21 cellular contexts compared by ENCODE assay signal in genomic region chr9:94096819-94097577, GRCh38. TPM values are rescaled to one million over a fixed set of nuclear protein-coding genes. Genes with fewer than 3 reads are reported as not detected.
A peak's percentile ranks its signal among the peaks of the same experiment; 100 is the strongest.
DNase-seq lines count a peak whose midpoint lies in the region; ATAC-seq, FAIRE-seq and TF ChIP-seq lines count a peak whose summit lies in the region.
"Had no signal": no experiment of that assay in that cellular context is flagged by ENCODE, and none has a peak within 500 bp of the region (broad histone marks: within the 10 kb centered on the region; RNA-seq: fewer than 3 reads in every experiment).

No MANE protein-coding gene starts in this region.

- no peak overlapping the region for H3K9ac ChIP-seq in H9 (ENCODE audit: extremely low read depth, insufficient read length, low read length)

- no peak overlapping the region for H4K8ac ChIP-seq in H9 (replicated peaks; ENCODE audit: insufficient read length, low read depth, low read length)

- H4K5ac ChIP-seq in H9 (ENCODE audit: insufficient read length, low read depth, low read length) = no peak overlapping the region

- WGBS in pancreas, 2 donors = 92 to 93% methylated on average over 9 of the region's 9 CpGs
- WGBS in H9 (ENCODE audit: extremely low coverage, insufficient read length, low lambda C conversion rate) = no CpG with 5 or more reads among the region's 9 CpGs

- POLR2A ChIA-PET in AG04450 (lab: Yijun Ruan, JAX) = interaction anchor here (1.0 to 1.5 kb wide), 4 partner anchors 12 to 70 kb away, joined by 4 to 12 read pairs (median 6); no protein-coding TSS in a partner anchor
- POLR2A ChIA-PET in activated CD8-positive, alpha-beta T cell treated with anti-CD3 and anti-CD28 coated beads, Interleukin-2, amount 10 ng/mL, durations not matched to agents 7 days and 5 days (lab: Charles Lee) = interaction anchor here (0.9 kb wide), 1 partner anchor 8 kb away, joined by 11 read pairs; no protein-coding TSS in a partner anchor

- no peaks in the 10 kb centered on the region for H3K9me3 ChIP-seq in AG04450 (ENCODE audit: control insufficient read depth, insufficient read depth, low read length)
- no peaks in the 10 kb centered on the region for H3K9me3 ChIP-seq in pancreas
- no peaks in the 10 kb centered on the region for H3K9me3 ChIP-seq in H9 (ENCODE audit: control insufficient read depth, low read depth, low read length)
- H3K9me3 ChIP-seq: Caco-2, heart right ventricle, suprapubic skin had no signal

- H3K79me2 ChIP-seq in H9 (ENCODE audit: insufficient read depth, low read length) = no peaks in the 10 kb centered on the region

- no peaks in the 10 kb centered on the region for H3K9me3 Mint-ChIP-seq in activated CD8-positive, alpha-beta T cell treated with anti-CD3 and anti-CD28 coated beads, Interleukin-2, amount 10 ng/mL, durations not matched to agents 7 days and 5 days (ENCODE audit: insufficient read depth)
- H3K9me3 Mint-ChIP-seq in H9 = peaks cover 0 to 6% of the 10 kb centered on the region in 2 experiments; a peak in 1 of 5 replicates
- H3K9me3 Mint-ChIP-seq: neural crest cell had no signal

- H2AFZ ChIP-seq in H9 (ENCODE audit: low read length) = no peak overlapping the region
- H2AFZ ChIP-seq: PC-9 had no signal

- TF ChIP-seq CTCF in AG04450 (IDR thresholded peaks at IDR 0.05; ENCODE audit: low read depth, low read length) = no peak
- no peak for TF ChIP-seq CTCF in pancreas (IDR thresholded peaks at IDR 0.05)
- no peak for TF ChIP-seq CTCF in H9 (conservative IDR thresholded peaks at IDR 0.05)

- no peak overlapping the region for H3K14ac ChIP-seq in H9 (ENCODE audit: insufficient read depth, low read length)

- peak overlapping the region; percentile 8 for H3K27ac Mint-ChIP-seq in activated CD8-positive, alpha-beta T cell treated with anti-CD3 and anti-CD28 coated beads, Interleukin-2, amount 10 ng/mL, durations not matched to agents 7 days and 5 days
- H3K27ac Mint-ChIP-seq in H9 = no peak overlapping the region

- H3K4me1 Mint-ChIP-seq in activated CD8-positive, alpha-beta T cell treated with anti-CD3 and anti-CD28 coated beads, Interleukin-2, amount 10 ng/mL, durations not matched to agents 7 days and 5 days (ENCODE audit: low read depth) = peaks cover 11% of the 10 kb centered on the region
- peaks cover 19 to 22% of the 10 kb centered on the region in 2 experiments for H3K4me1 Mint-ChIP-seq in H9

- no peak for ATAC-seq in activated CD8-positive, alpha-beta T cell treated with anti-CD3 and anti-CD28 coated beads, Interleukin-2, amount 10 ng/mL, durations not matched to agents 7 days and 5 days
- ATAC-seq in pancreas = no peak
- no peak for ATAC-seq in GM21717 (IDR thresholded peaks at IDR 0.05; ENCODE audit: unreplicated experiment)

- intact Hi-C loops in pancreas (cut with DNase I) = no loop called here

- H2BK12ac ChIP-seq in H9 (ENCODE audit: insufficient read length, low read depth, low read length) = no peak overlapping the region

- H2BK5ac ChIP-seq in H9 (ENCODE audit: insufficient read length, low read length) = no peak overlapping the region

- H2BK120ac ChIP-seq in H9 (ENCODE audit: low read depth, low read length, poor library complexity, severe bottlenecking) = no peak overlapping the region

- no peaks in the 10 kb centered on the region for H3K4me1 ChIP-seq in pancreas
- no peaks in the 10 kb centered on the region for H3K4me1 ChIP-seq in H9 (ENCODE audit: insufficient read depth, low read length)
- H3K4me1 ChIP-seq: Caco-2, heart right ventricle had no signal

- CTCF ChIA-PET in AG04450 (lab: Charles Lee) = interaction anchor here (0.8 to 1.2 kb wide), 3 partner anchors 31 to 83 kb away, joined by 3 to 4 read pairs (median 4); no protein-coding TSS in a partner anchor
- CTCF ChIA-PET in activated CD8-positive, alpha-beta T cell treated with anti-CD3 and anti-CD28 coated beads, Interleukin-2, amount 10 ng/mL, durations not matched to agents 7 days and 5 days (lab: Charles Lee) = no interaction called here

- no peak overlapping the region for H2BK20ac ChIP-seq in H9 (ENCODE audit: low read depth, low read length, poor library complexity, severe bottlenecking)

- peak overlapping the region; percentile 57 for H3K27ac ChIP-seq in AG04450 (ENCODE audit: low read depth, low read length)
- no peak overlapping the region for H3K27ac ChIP-seq in pancreas
- no peak overlapping the region for H3K27ac ChIP-seq in H9 (ENCODE audit: insufficient read length, low read depth, low read length)
- H3K27ac ChIP-seq: heart right ventricle, PC-9, suprapubic skin, VCaP had no signal

- H3K4ac ChIP-seq in H9 (ENCODE audit: low read depth, low read length) = no peak overlapping the region

- no peak overlapping the region for H3K18ac ChIP-seq in H9 (ENCODE audit: insufficient read length, low read depth, low read length)

- no peaks in the 10 kb centered on the region for H3K23me2 ChIP-seq in H9 (ENCODE audit: insufficient read length, low read depth, low read length, poor library complexity, severe bottlenecking)

- H3K27me3 Mint-ChIP-seq in activated CD8-positive, alpha-beta T cell treated with anti-CD3 and anti-CD28 coated beads, Interleukin-2, amount 10 ng/mL, durations not matched to agents 7 days and 5 days (ENCODE audit: low read depth) = no peaks in the 10 kb centered on the region
- H3K27me3 Mint-ChIP-seq in H9 (ENCODE audit: low read depth) = no peaks in the 10 kb centered on the region

- FAIRE-seq in pancreas (lab: Jason Lieb, UNC) = no peak
- FAIRE-seq: kidney had no signal

- no peaks in the 10 kb centered on the region for H3K36me3 Mint-ChIP-seq in activated CD8-positive, alpha-beta T cell treated with anti-CD3 and anti-CD28 coated beads, Interleukin-2, amount 10 ng/mL, durations not matched to agents 7 days and 5 days (ENCODE audit: low read depth)
- peaks cover 7 to 12% (median 11%) of the 10 kb centered on the region in 3 experiments; a peak in 6 of 7 replicates for H3K36me3 Mint-ChIP-seq in H9 (ENCODE audit: insufficient read depth in 1 of 3, low read depth in 3 of 3)

- no peak overlapping the region for H4K91ac ChIP-seq in H9 (ENCODE audit: insufficient read length, low read depth, low read length)

- no peaks in the 10 kb centered on the region for H3K36me3 ChIP-seq in pancreas

- no peaks in the 10 kb centered on the region for H3K27me3 ChIP-seq in AG04450 (ENCODE audit: control insufficient read depth, insufficient read depth, low read length)
- H3K27me3 ChIP-seq in pancreas = no peaks in the 10 kb centered on the region
- no peaks in the 10 kb centered on the region for H3K27me3 ChIP-seq in H9 (ENCODE audit: insufficient read depth, low read length)
- H3K27me3 ChIP-seq: heart right ventricle, suprapubic skin had no signal

- H3K4me3 ChIP-seq in AG04450 (ENCODE audit: low read depth, low read length) (no peak overlapping the region), pancreas (no peak overlapping the region)
- H3K4me3 ChIP-seq: heart right ventricle, PC-9, suprapubic skin had no signal

- no peak overlapping the region for H3K4me3 Mint-ChIP-seq in activated CD8-positive, alpha-beta T cell treated with anti-CD3 and anti-CD28 coated beads, Interleukin-2, amount 10 ng/mL, durations not matched to agents 7 days and 5 days
- no peak overlapping the region for H3K4me3 Mint-ChIP-seq in H9
- H3K4me3 Mint-ChIP-seq: neural crest cell had no signal

- no peak overlapping the region for H3T11ph ChIP-seq in H9 (ENCODE audit: low read length)

- no peak overlapping the region for H2BK15ac ChIP-seq in H9 (ENCODE audit: low read depth, low read length)

- H3K23ac ChIP-seq in H9 (ENCODE audit: insufficient read length, low read depth, low read length) = no peak overlapping the region

- H4K20me1 ChIP-seq in H9 (ENCODE audit: control insufficient read depth, insufficient read depth, insufficient read length) = no peaks in the 10 kb centered on the region

- H2AK5ac ChIP-seq in H9 (ENCODE audit: insufficient read length, low read length) = no peak overlapping the region

- H3K56ac ChIP-seq in H9 (ENCODE audit: insufficient read length, low read depth, low read length) = no peak overlapping the region

- no peak for DNase-seq in AG04450 (ENCODE audit: low read depth, low spot score)
- DNase-seq in HPDE6-E6E7 (ENCODE audit: extremely low spot score) = peak; percentile 84
- DNase-seq in activated CD8-positive, alpha-beta T cell treated with anti-CD3 and anti-CD28 coated beads, Interleukin-2, amount 10 ng/mL, durations not matched to agents 7 days and 5 days = no peak
- DNase-seq in iris pigment epithelial cell (ENCODE audit: low read depth) = peak; percentile 33
- DNase-seq in pancreas = no peak
- DNase-seq in T-helper 9 cell = no peak
- no peak for DNase-seq in H9
- DNase-seq: activated gamma-delta T cell; Caco-2; GDM1; GOT3; heart right ventricle; kidney; NCI-H2029; NCI-H524 treated with DMSO at 0.1 percent for 48 hours; stimulated activated CD4-positive, alpha-beta T cell treated with anti-CD3 and anti-CD28 coated beads, Interleukin-2, amount 100 ng/mL, for 24 hours had no signal

- no peaks in the 10 kb centered on the region for H3K79me1 ChIP-seq in H9 (ENCODE audit: insufficient read depth, low read depth, low read length, poor library complexity, severe bottlenecking)

- no peak overlapping the region for H3K4me2 ChIP-seq in H9 (ENCODE audit: insufficient read depth, insufficient read length, low read length)
- H3K4me2 ChIP-seq: PC-9 had no signal

RNA-seq across cellular contexts. Expression of gene PTPDC1, which starts 12.7 kb away (rescaled TPM):
- 6.0 and 6.6 TPM in 2 replicates for polyA plus RNA-seq in AG04450 (2011; rRNA removed)
- polyA minus RNA-seq in AG04450 (2011; rRNA and poly(A)+ RNA removed) = 8.6 and 9.3 TPM in 2 replicates
- total RNA-seq in activated CD8-positive, alpha-beta T cell treated with anti-CD3 and anti-CD28 coated beads, Interleukin-2, amount 10 ng/mL, durations not matched to agents 7 days and 5 days = 1 to 10 TPM; 5.5 to 5.7 TPM
- 1 to 10 TPM; 2.6 to 5.6 (median 4.2) TPM for total RNA-seq in pancreas
- 1 to 10 TPM; 2.4 to 4.2 TPM for polyA plus RNA-seq in pancreas
- 4.8 and 5.4 TPM in 2 replicates for total RNA-seq in H9 (2021)

Comparison
In these comparisons a context has a peak if more than half of its experiments do, and no peak if none do; other contexts are left out.
1. DNase-seq: peak in HPDE6-E6E7 (single experiment) and iris pigment epithelial cell (single experiment); none in AG04450 (single experiment), activated CD8-positive, alpha-beta T cell treated with anti-CD3 and anti-CD28 coated beads, Interleukin-2, amount 10 ng/mL, durations not matched to agents 7 days and 5 days (single experiment), pancreas (0 of 6), T-helper 9 cell (single experiment) and H9 (single experiment).